8 cellular contexts compared by ENCODE assay signal in genomic region chr1:24725209-24725651, GRCh38. TPM values are rescaled to one million over a fixed set of nuclear protein-coding genes. Genes with fewer than 3 reads are reported as not detected.
A peak's percentile ranks its signal among the peaks of the same experiment; 100 is the strongest.
DNase-seq lines count a peak whose midpoint lies in the region; ATAC-seq and TF ChIP-seq lines count a peak whose summit lies in the region.
"Had no signal": no experiment of that assay in that cellular context is flagged by ENCODE, and none has a peak within 500 bp of the region (broad histone marks: within the 10 kb centered on the region; RNA-seq: fewer than 3 reads in every experiment).

No MANE protein-coding gene starts in this region.

- no peaks in the 10 kb centered on the region for H3K9me3 ChIP-seq in IMR-90 (ENCODE audit: control insufficient read depth, insufficient read depth, low read length)
- H3K9me3 ChIP-seq in lower lobe of right lung: no peaks in the 10 kb centered on the region

- peak overlapping the region; percentile 36 for H3K18ac ChIP-seq in IMR-90 (ENCODE audit: low read depth, low read length)

- intact Hi-C loops in IMR-90 (cut with micrococcal nuclease) (no loop called here), lower lobe of right lung (cut with DNase I) (no loop called here)

- H3K9me1 ChIP-seq in IMR-90 (ENCODE audit: insufficient read depth, low read length): peaks cover 17% of the 10 kb centered on the region; the same call in 1 of the 2 replicates

- H4K8ac ChIP-seq in IMR-90 (ENCODE audit: low read depth in 2 of 2, low read length in 2 of 2): peak overlapping the region; percentile 7 to 93

- H4K20me1 ChIP-seq in IMR-90 (ENCODE audit: insufficient read depth, low read length): no peaks in the 10 kb centered on the region

- peak overlapping the region; percentile 66 for H2AFZ ChIP-seq in IMR-90 (replicated peaks; ENCODE audit: low read length, poor library complexity)

- H3K4me3 ChIP-seq in IMR-90 (ENCODE audit: insufficient read depth, low read depth, low read length) (no peak overlapping the region), cardiac fibroblast (replicated peaks in 1 of 2; ENCODE audit: low read depth in 2 of 2, low read length in 2 of 2) (no peak overlapping the region), lower lobe of right lung (no peak overlapping the region)

- peaks cover 3 to 32% of the 10 kb centered on the region in 2 experiments; a peak in 3 of 4 replicates for H3K79me1 ChIP-seq in IMR-90 (ENCODE audit: low read depth in 1 of 2, low read length in 2 of 2)

- H3K23ac ChIP-seq in IMR-90 (ENCODE audit: low read depth, low read length): peak overlapping the region; percentile 85

- CTCF ChIA-PET in IMR-90 (lab: Yijun Ruan, JAX): interaction anchor here (0.9 to 2.7 kb wide), 2 partner anchors 36 to 105 kb away, joined by 3 to 7 read pairs; no protein-coding TSS in a partner anchor

- peak overlapping the region; percentile 88 for H2BK5ac ChIP-seq in IMR-90 (ENCODE audit: low read depth, low read length, poor library complexity, severe bottlenecking)

- peak overlapping the region; percentile 94 for H2BK120ac ChIP-seq in IMR-90 (ENCODE audit: low read depth, low read length)

- peak overlapping the region; percentile 96 for H4K91ac ChIP-seq in IMR-90 (ENCODE audit: insufficient read depth, low read depth, low read length)

- WGBS in IMR-90 (ENCODE audit: extremely low coverage in 2 of 2, insufficient read length in 1 of 2), 2 experiments: 62% methylated on average over 2 of the region's 5 CpGs; no CpG with 5 or more reads in 1 of the 2 experiments

- H3K36me3 ChIP-seq in IMR-90 (ENCODE audit: control insufficient read depth, insufficient read depth, low read length) (no peaks in the 10 kb centered on the region), lower lobe of right lung (no peaks in the 10 kb centered on the region)

- H2BK20ac ChIP-seq in IMR-90 (ENCODE audit: low read depth, low read length): peak overlapping the region; percentile 93

- DNase-seq in IMR-90: peak; percentile 54
- DNase-seq in cardiac fibroblast (ENCODE audit: low read depth in 2 of 2): peak; percentile 57 to 72
- DNase-seq in lower lobe of right lung: no peak
- DNase-seq in type B pancreatic cell (ENCODE audit: extremely low spot score, unreplicated experiment): no peak
- no peak for DNase-seq in medulla oblongata (ENCODE audit: extremely low spot score)
- no peak for DNase-seq in activated CD4-positive, alpha-beta T cell treated with anti-CD3 and anti-CD28 coated beads for 48 hours
- DNase-seq: activated CD4-positive, alpha-beta T cell treated with anti-CD3 and anti-CD28 coated beads for 4 hours had no signal

- POLR2A ChIA-PET in IMR-90 (lab: Charles Lee; ENCODE audit: unreplicated experiment): interaction anchor here (0.7 kb wide), 1 partner anchor 20 kb away, joined by 3 read pairs; the partner anchor contains the start of gene CLIC4

- peak overlapping the region; percentile 94 for H3K4ac ChIP-seq in IMR-90 (ENCODE audit: low read depth, low read length)

- no peaks in the 10 kb centered on the region for H3K27me3 ChIP-seq in IMR-90 (ENCODE audit: control insufficient read depth, insufficient read depth, low read length)
- H3K27me3 ChIP-seq in lower lobe of right lung (ENCODE audit: low read depth): no peaks in the 10 kb centered on the region

- H3K4me1 Mint-ChIP-seq in type B pancreatic cell (ENCODE audit: unreplicated experiment): peaks cover 29% of the 10 kb centered on the region

- H3K56ac ChIP-seq in IMR-90 (ENCODE audit: extremely low read depth, insufficient read depth, low read length): peak overlapping the region; percentile 52; the same call in 1 of the 2 replicates

- H3K9me3 Mint-ChIP-seq in type B pancreatic cell: no peaks in the 10 kb centered on the region

- H3K27ac ChIP-seq in IMR-90 (ENCODE audit: insufficient read depth, low read length): peak overlapping the region; percentile 86
- peak overlapping the region; percentile 65 for H3K27ac ChIP-seq in lower lobe of right lung

- dilution Hi-C loops in IMR-90 (cut with HindIII; ENCODE audit: low sequenced_read_pairs, unreplicated experiment): no loop called here

- BruUV-seq in IMR-90 (replicated peaks; lab: Mats Ljungman, UMichigan): no TSS peak

- peak overlapping the region; percentile 13; the same call in 1 of the 2 replicates for H3K4me2 ChIP-seq in IMR-90 (ENCODE audit: low read depth, low read length)

- peak overlapping the region; percentile 97 for H2AK9ac ChIP-seq in IMR-90 (replicated peaks; ENCODE audit: low read depth, low read length, poor library complexity)

- peak overlapping the region; percentile 74 for H3K4me3 Mint-ChIP-seq in type B pancreatic cell

- H3K9ac ChIP-seq in IMR-90 (ENCODE audit: low read depth, low read length): peak overlapping the region; percentile 25

- no peaks in the 10 kb centered on the region for H3K36me3 Mint-ChIP-seq in type B pancreatic cell

- H3K27me3 Mint-ChIP-seq in type B pancreatic cell: no peaks in the 10 kb centered on the region

- TF ChIP-seq CTCF in IMR-90 (conservative IDR thresholded peaks at IDR 0.05; ENCODE audit: low read depth, low read length) (no peak), cardiac fibroblast (IDR thresholded peaks at IDR 0.05; ENCODE audit: low read depth, low read length) (no peak), lower lobe of right lung (IDR thresholded peaks at IDR 0.05) (no peak), type B pancreatic cell (conservative IDR thresholded peaks at IDR 0.05) (no peak)

- peak overlapping the region; percentile 77 for H3K27ac Mint-ChIP-seq in type B pancreatic cell

- no peak for TF ChIP-seq POLR2A in IMR-90 (IDR thresholded peaks at IDR 0.05; ENCODE audit: low read depth, low read length)

- in situ Hi-C loops in IMR-90 (cut with MboI; ENCODE audit: low sequenced_read_pairs): no loop called here

- no peak for TF ChIP-seq RAD21 in IMR-90 (IDR thresholded peaks at IDR 0.05; ENCODE audit: low read length)

- H2AK5ac ChIP-seq in IMR-90 (ENCODE audit: low read depth, low read length): peak overlapping the region; percentile 92

- peak overlapping the region; percentile 93 for H3K14ac ChIP-seq in IMR-90 (replicated peaks; ENCODE audit: low read depth, low read length)

- ATAC-seq in IMR-90 (ENCODE audit: low read depth): peak; percentile 30
- peak in 1 of 2 donors; percentile 17 for ATAC-seq in lower lobe of right lung
- ATAC-seq in HG03159 (IDR thresholded peaks at IDR 0.05; ENCODE audit: unreplicated experiment): no peak

- H3K4me1 ChIP-seq in IMR-90 (ENCODE audit: control insufficient read depth, insufficient read depth, low read length): peaks cover 20% of the 10 kb centered on the region
- H3K4me1 ChIP-seq in lower lobe of right lung: peaks cover 49% of the 10 kb centered on the region

- H2BK15ac ChIP-seq in IMR-90 (ENCODE audit: low read depth, low read length): peak overlapping the region; percentile 97

- H4K5ac ChIP-seq in IMR-90 (ENCODE audit: low read depth, low read length): peak overlapping the region; percentile 45

TF ChIP-seq in IMR-90, 13 proteins besides CTCF, POLR2A, EP300 and RAD21:
- TF ChIP-seq MAZ (IDR thresholded peaks at IDR 0.05; ENCODE audit: borderline replicate concordance, low read depth, low read length) (peak; percentile 25; the same call in 1 of the 2 replicates), RFX5 (IDR thresholded peaks at IDR 0.05; ENCODE audit: low read depth, low read length) (no peak), ELK1 (IDR thresholded peaks at IDR 0.05; ENCODE audit: borderline replicate concordance, low read depth, low read length) (no peak), RCOR1 (IDR thresholded peaks at IDR 0.05; ENCODE audit: insufficient replicate concordance, low read length) (no peak), CHD1 (IDR thresholded peaks at IDR 0.05; ENCODE audit: low read depth, low read length) (no peak), USF2 (IDR thresholded peaks at IDR 0.05; ENCODE audit: low read depth, low read length) (no peak)

RNA-seq across cellular contexts. Expression of gene CLIC4, which starts 20.0 kb away (rescaled TPM):
- 392 and 524 TPM in 2 replicates for total RNA-seq in IMR-90 (2012; rRNA removed)
- polyA plus RNA-seq in IMR-90 (2012; rRNA removed): 194 and 242 TPM in 2 replicates
- polyA plus RNA-seq in IMR-90 (2012; cell fraction: cytosol; rRNA removed): 181 and 264 TPM in 2 replicates
- polyA plus RNA-seq in IMR-90 (2012; cell fraction: nucleus; rRNA removed; ENCODE audit: low replicate concordance): 149 and 183 TPM in 2 replicates
- total RNA-seq in lower lobe of right lung: 169 TPM
- 102 and 109 TPM in 2 replicates for total RNA-seq in type B pancreatic cell (ENCODE audit: low replicate concordance)

Comparison
In these comparisons a context has a peak if more than half of its experiments do, and no peak if none do; other contexts are left out.
1. DNase-seq: peak in IMR-90 (single experiment) and cardiac fibroblast (2 of 2); none in lower lobe of right lung (single experiment), type B pancreatic cell (single experiment), medulla oblongata (single experiment) and activated CD4-positive, alpha-beta T cell treated with anti-CD3 and anti-CD28 coated beads for 48 hours (single experiment).